Comparison of ENCODE assay signal across 19 cellular contexts in genomic region chr3:18527691-18528090, GRCh38.
"Had no signal": no experiment of that assay in that cellular context is flagged by ENCODE, and none has a peak within 500 bp of the region (broad histone marks: within the 10 kb centered on the region; RNA-seq: fewer than 3 reads in every experiment).

No MANE protein-coding gene starts in this region.

- H3K27me3 ChIP-seq: left lung, neutrophil, ovary, upper lobe of left lung had no signal

- H3K36me3 ChIP-seq: left lung, neutrophil, ovary, prostate gland, upper lobe of left lung had no signal

- H3K9me3 ChIP-seq: neutrophil, ovary, prostate gland had no signal

- ATAC-seq: left lung, T-cell had no signal

- DNase-seq: activated CD8-positive, alpha-beta memory T cell treated with anti-CD3 and anti-CD28 coated beads, Interleukin-2, amount 50 U/mL, for 48 hours; activated naive CD4-positive, alpha-beta T cell treated with anti-CD3 and anti-CD28 coated beads for 36 hours; activated T-cell treated with anti-CD3 and anti-CD28 coated beads, Interleukin-2, amount 50 U/mL, for 48 hours; amygdala; cerebellar nuclear complex; endodermal cell; kidney glomerular epithelial cell; left lung; ovary; stimulated activated CD4-positive, alpha-beta T cell treated with anti-CD3 and anti-CD28 coated beads, Interleukin-2, amount 100 ng/mL, for 48 hours; stimulated activated naive CD4-positive, alpha-beta T cell treated with Interleukin-2 at 50 U/mL for 16 hours; T-cell; T-helper 9 cell; upper lobe of left lung had no signal

- H3K4me1 ChIP-seq: left lung, prostate gland, upper lobe of left lung had no signal

- H3K27ac ChIP-seq: coronary artery, left lung, neutrophil, ovary, prostate gland, upper lobe of left lung had no signal

- H3K27me3 Mint-ChIP-seq: T-cell had no signal

- H3K27ac Mint-ChIP-seq: activated naive CD4-positive, alpha-beta T cell treated with anti-CD3 and anti-CD28 coated beads for 36 hours; endodermal cell; nephron; T-cell had no signal

- H3K4me3 Mint-ChIP-seq: activated naive CD4-positive, alpha-beta T cell treated with anti-CD3 and anti-CD28 coated beads for 36 hours; endodermal cell; nephron; T-cell had no signal

- H3K4me3 ChIP-seq: coronary artery, left lung, lung, ovary, prostate gland, upper lobe of left lung had no signal
